In genomic region chr22:50532353-50532700, GRCh38 we compare ENCODE assay signal across 8 cellular contexts. TPM values are rescaled to one million over a fixed set of nuclear protein-coding genes. Genes with fewer than 3 reads are reported as not detected.
A peak's percentile ranks its signal among the peaks of the same experiment; 100 is the strongest.
DNase-seq lines count a peak whose midpoint lies in the region; ATAC-seq and TF ChIP-seq lines count a peak whose summit lies in the region.

No MANE protein-coding gene starts in this region.

- in situ Hi-C loops in GM23248 (cut with MboI), result no loop called here

- intact Hi-C loops in left ventricle myocardium inferior (cut with micrococcal nuclease), result no loop called here

- H3K27me3 Mint-ChIP-seq in WTC11 (ENCODE audit: low read depth), result peaks cover 72% of the 10 kb centered on the region

- TF ChIP-seq CTCF in WTC11 (IDR thresholded peaks at IDR 0.05) (no peak), left ventricle myocardium inferior (IDR thresholded peaks at IDR 0.05; ENCODE audit: borderline replicate concordance) (no peak)

- no peaks in the 10 kb centered on the region for H4K20me1 ChIP-seq in GM23248 (ENCODE audit: insufficient read depth)

- H3K36me3 ChIP-seq in GM23248 (ENCODE audit: low read depth), result no peaks in the 10 kb centered on the region
- no peaks in the 10 kb centered on the region for H3K36me3 ChIP-seq in left ventricle myocardium inferior

- no peaks in the 10 kb centered on the region for H3K79me2 ChIP-seq in GM23248 (ENCODE audit: insufficient read depth)

- no peaks in the 10 kb centered on the region for H3K9me3 Mint-ChIP-seq in WTC11

- peak overlapping the region; percentile 60 for H3K4me3 Mint-ChIP-seq in WTC11

- H3K9me2 ChIP-seq in GM23248 (ENCODE audit: insufficient read depth), result no peaks in the 10 kb centered on the region

- H3K4me1 Mint-ChIP-seq in WTC11, result peaks cover 11% of the 10 kb centered on the region

- CTCF ChIA-PET in WTC11 (lab: Charles Lee), result interaction anchor here (0.8 to 1.3 kb wide), 7 partner anchors 24 to 502 kb away, joined by 3 to 7 read pairs (median 4); partner anchors contain the start of genes LMF2, NCAPH2 and SYCE3

- H3K27me3 ChIP-seq in GM23248 (replicated peaks; ENCODE audit: insufficient read depth) (no peaks in the 10 kb centered on the region), left ventricle myocardium inferior (ENCODE audit: low read depth) (peaks cover 75% of the 10 kb centered on the region)

- H3K27ac ChIP-seq in GM23248, result peak overlapping the region; percentile 55
- peak overlapping the region; percentile 94 for H3K27ac ChIP-seq in left ventricle myocardium inferior (replicated peaks)
- H3K27ac ChIP-seq in skin epidermis, result peak overlapping the region; percentile 91 to 100 (median 99)

- no peak for ATAC-seq in WTC11
- no peak for ATAC-seq in GM18873 (IDR thresholded peaks at IDR 0.05; ENCODE audit: low FRiP score, unreplicated experiment)
- no peak for ATAC-seq in GM19023 (IDR thresholded peaks at IDR 0.05; ENCODE audit: unreplicated experiment)

- DNase-seq in GM23248 (no peak), WTC11 (ENCODE audit: low spot score) (no peak), left ventricle myocardium inferior (no peak), MV-4-11 (lab: John Stamatoyannopoulos, UW) (no peak), 8988T (no peak)

- no peaks in the 10 kb centered on the region for H3K36me3 Mint-ChIP-seq in WTC11

- peak overlapping the region; percentile 95 for H3K9ac ChIP-seq in GM23248

- 30 to 32% methylated on average over 7 to 17 of the region's 17 CpGs for WGBS in GM23248 (ENCODE audit: low coverage in 1 of 2, low lambda C conversion rate in 2 of 2, missing lambda C conversion rate in 2 of 2), 2 experiments

- H2AFZ ChIP-seq in GM23248, result peak overlapping the region; percentile 54

- POLR2A ChIA-PET in WTC11 (lab: Charles Lee), result interaction anchor here (0.7 kb wide), 2 partner anchors 33 to 34 kb away, joined by 3 to 6 read pairs; no protein-coding TSS in a partner anchor

- peak overlapping the region; percentile 81 for H3K4me2 ChIP-seq in GM23248 (ENCODE audit: unreplicated experiment)

- H3K4me1 ChIP-seq in GM23248 (ENCODE audit: insufficient read depth) (no peaks in the 10 kb centered on the region), left ventricle myocardium inferior (peaks cover 55% of the 10 kb centered on the region)

- no peaks in the 10 kb centered on the region for H3K9me3 ChIP-seq in GM23248 (ENCODE audit: low read depth)
- no peaks in the 10 kb centered on the region for H3K9me3 ChIP-seq in left ventricle myocardium inferior (replicated peaks)

- peaks cover 19% of the 10 kb centered on the region for H3F3A ChIP-seq in GM23248 (ENCODE audit: insufficient read depth)

- H3K4me3 ChIP-seq in GM23248 (peak overlapping the region; percentile 81), left ventricle myocardium inferior (peak overlapping the region; percentile 74), skin epidermis (peak overlapping the region; percentile 54 to 87 (median 67))

- H3K27ac Mint-ChIP-seq in WTC11, result no peak overlapping the region

TF ChIP-seq in WTC11, 78 proteins besides CTCF, POLR2A, EP300 and RAD21:
- TF ChIP-seq, protein P1, sequence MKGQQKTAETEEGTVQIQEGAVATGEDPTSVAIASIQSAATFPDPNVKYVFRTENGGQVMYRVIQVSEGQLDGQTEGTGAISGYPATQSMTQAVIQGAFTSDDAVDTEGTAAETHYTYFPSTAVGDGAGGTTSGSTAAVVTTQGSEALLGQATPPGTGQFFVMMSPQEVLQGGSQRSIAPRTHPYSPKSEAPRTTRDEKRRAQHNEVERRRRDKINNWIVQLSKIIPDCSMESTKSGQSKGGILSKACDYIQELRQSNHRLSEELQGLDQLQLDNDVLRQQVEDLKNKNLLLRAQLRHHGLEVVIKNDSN (CRISPR knock-in tag; IDR thresholded peaks at IDR 0.05), result no peak
- no peak for TF ChIP-seq NFATC4 (CRISPR knock-in tag; IDR thresholded peaks at IDR 0.05)
- no peak for TF ChIP-seq SMAD4 (CRISPR knock-in tag; IDR thresholded peaks at IDR 0.05)
- TF ChIP-seq ATF2 (CRISPR knock-in tag; IDR thresholded peaks at IDR 0.05; ENCODE audit: borderline replicate concordance, low read depth), result no peak
- no peak for TF ChIP-seq ESRRA (CRISPR knock-in tag; IDR thresholded peaks at IDR 0.05; ENCODE audit: borderline replicate concordance)
- TF ChIP-seq PRRX2 (CRISPR knock-in tag; IDR thresholded peaks at IDR 0.05), result no peak
- no peak for TF ChIP-seq ZNF423 (CRISPR knock-in tag; IDR thresholded peaks at IDR 0.05)
- TF ChIP-seq TP53 (CRISPR knock-in tag; IDR thresholded peaks at IDR 0.05), result no peak

RNA-seq across cellular contexts. Expression of gene TYMP, which starts 2.5 kb away (rescaled TPM):
- 33.2 and 42.4 TPM in 2 replicates for total RNA-seq in GM23248 (2014; rRNA removed; shearing (Covaris generic))
- polyA plus RNA-seq in GM23248 (2016; fragmentation: Nextera tagmentation; extraction: Ambion mirVana), result 24.3 and 24.8 TPM in 2 replicates
- total RNA-seq in WTC11 (2021) (1.2 to 1.8 TPM (median 1.5 TPM) in 3 replicates), left ventricle myocardium inferior (11.6 TPM)

RNA-seq across cellular contexts. Expression of gene SCO2, which starts 6.9 kb away (rescaled TPM):
- 8.4 and 17.5 TPM in 2 replicates for total RNA-seq in GM23248 (2014; rRNA removed; shearing (Covaris generic))
- polyA plus RNA-seq in GM23248 (2016; fragmentation: Nextera tagmentation; extraction: Ambion mirVana), result 11.0 and 15.0 TPM in 2 replicates
- total RNA-seq in WTC11 (2021), result 1.5 to 5.5 TPM in 2 of 3 replicates, not detected in the other
- not detected for total RNA-seq in left ventricle myocardium inferior

RNA-seq across cellular contexts. Expression of gene KLHDC7B, which starts 13.4 kb away (rescaled TPM):
- total RNA-seq in GM23248 (2014; rRNA removed; shearing (Covaris generic)), result not detected in 2 replicates
- 0.06 TPM in 1 of 2 replicates, not detected in the other for polyA plus RNA-seq in GM23248 (2016; fragmentation: Nextera tagmentation; extraction: Ambion mirVana)
- total RNA-seq in WTC11 (2021) (not detected in 3 replicates), left ventricle myocardium inferior (not detected)

RNA-seq across cellular contexts. Expression of gene NCAPH2, which starts 24.3 kb away (rescaled TPM):
- total RNA-seq in GM23248 (2014; rRNA removed; shearing (Covaris generic)), result 33.8 and 61.0 TPM in 2 replicates
- 27.7 and 28.6 TPM in 2 replicates for polyA plus RNA-seq in GM23248 (2016; fragmentation: Nextera tagmentation; extraction: Ambion mirVana)
- total RNA-seq in WTC11 (2021) (69.8 to 78.4 TPM (median 70.3 TPM) in 3 replicates), left ventricle myocardium inferior (27.7 TPM)

RNA-seq across cellular contexts. Expression of gene LMF2, which starts 24.8 kb away (rescaled TPM):
- total RNA-seq in GM23248 (2014; rRNA removed; shearing (Covaris generic)), result 95.0 and 124 TPM in 2 replicates
- 101 and 106 TPM in 2 replicates for polyA plus RNA-seq in GM23248 (2016; fragmentation: Nextera tagmentation; extraction: Ambion mirVana)
- 38.1 to 43.7 TPM (median 39.8 TPM) in 3 replicates for total RNA-seq in WTC11 (2021)
- total RNA-seq in left ventricle myocardium inferior, result 23.4 TPM
